Comparison of ENCODE assay signal across 8 cellular contexts in the genomic region with DNA sequence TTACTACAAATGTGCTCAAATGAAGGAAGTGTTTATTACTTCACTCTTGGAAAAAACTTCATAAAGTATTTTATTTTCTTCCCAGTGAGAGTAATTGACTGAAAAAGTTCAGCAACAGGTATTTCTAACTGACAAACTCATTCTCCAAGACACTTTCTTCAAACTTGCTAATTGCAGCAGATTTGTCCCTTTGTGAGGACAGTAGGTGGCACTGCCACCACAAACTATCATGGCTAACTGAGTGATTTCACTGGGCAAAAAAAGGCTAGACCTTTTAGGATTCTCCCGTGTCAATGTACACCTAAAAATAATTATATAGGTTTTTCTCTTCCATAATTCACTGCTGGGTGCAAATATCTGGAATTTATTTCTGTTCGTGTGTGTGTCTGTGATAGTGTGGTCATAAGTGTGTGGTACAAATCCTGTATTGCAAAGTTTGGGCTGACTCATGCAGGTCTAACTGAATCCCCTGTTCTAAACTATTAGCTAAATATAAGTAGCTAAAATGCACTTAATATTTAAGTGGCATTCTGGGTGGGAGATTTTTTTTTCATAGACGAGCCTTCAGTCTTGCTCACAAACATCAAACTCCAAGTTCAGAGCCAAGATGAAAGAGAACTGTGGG. TPM values are rescaled to one million over a fixed set of nuclear protein-coding genes. Genes with fewer than 3 reads are reported as not detected.
DNase-seq lines count a peak whose midpoint lies in the region; ATAC-seq, FAIRE-seq and TF ChIP-seq lines count a peak whose summit lies in the region.

No MANE protein-coding gene starts in this region.

- H3K4me1 ChIP-seq in endothelial cell of umbilical vein (ENCODE audit: control insufficient read depth, extremely low read depth, insufficient read depth, low read length) (no peaks in the 10 kb centered on the region), osteoblast (ENCODE audit: insufficient read depth, low read length) (peaks cover 63% of the 10 kb centered on the region)

- no peaks in the 10 kb centered on the region for H3K36me3 ChIP-seq in endothelial cell of umbilical vein (ENCODE audit: control insufficient read depth in 2 of 2, extremely low read depth in 1 of 2, insufficient read depth in 2 of 2, low read length in 2 of 2)
- no peaks in the 10 kb centered on the region for H3K36me3 ChIP-seq in osteoblast (ENCODE audit: insufficient read depth, low read length)

- H3K79me2 ChIP-seq in endothelial cell of umbilical vein (ENCODE audit: control insufficient read depth, insufficient read depth, low read length) (no peaks in the 10 kb centered on the region), osteoblast (ENCODE audit: insufficient read depth, low read length) (peaks cover 86% of the 10 kb centered on the region)

- H3K4me3 ChIP-seq in HFF-Myc (replicated peaks; ENCODE audit: low read depth, low read length): peak overlapping the region; percentile 87
- H3K4me3 ChIP-seq in endothelial cell of umbilical vein (replicated peaks in 1 of 3; ENCODE audit: insufficient read depth in 1 of 3, low read depth in 1 of 3, low read length in 3 of 3): no peak overlapping the region
- peak overlapping the region; percentile 91 for H3K4me3 ChIP-seq in osteoblast (ENCODE audit: insufficient read depth, low read length)

- FAIRE-seq in endothelial cell of umbilical vein (lab: Jason Lieb, UNC): no peak

- H3K27me3 ChIP-seq in endothelial cell of umbilical vein (ENCODE audit: control insufficient read depth in 2 of 2, insufficient read depth in 2 of 2, low read length in 2 of 2) (peaks cover 13 to 27% of the 10 kb centered on the region in 2 experiments), osteoblast (ENCODE audit: insufficient read depth, low read length) (no peaks in the 10 kb centered on the region)

- H2AFZ ChIP-seq in endothelial cell of umbilical vein (ENCODE audit: low read depth, low read length) (no peak overlapping the region), osteoblast (ENCODE audit: low read length) (no peak overlapping the region)

- no peak for TF ChIP-seq POLR2A in endothelial cell of umbilical vein (IDR thresholded peaks at IDR 0.05; ENCODE audit: low read depth, low read length)

- no peak overlapping the region for H3K4me2 ChIP-seq in endothelial cell of umbilical vein (ENCODE audit: insufficient read depth, low read length)
- H3K4me2 ChIP-seq in osteoblast (ENCODE audit: insufficient read depth, low read length): peak overlapping the region; percentile 86

- no peaks in the 10 kb centered on the region for H3K9me1 ChIP-seq in endothelial cell of umbilical vein (replicated peaks; ENCODE audit: control insufficient read depth, extremely low read depth, insufficient read depth, low read length)

- CTCF ChIA-PET in endothelial cell of umbilical vein (lab: Charles Lee): interaction anchor here (0.6 to 4.3 kb wide), 7 partner anchors 9 to 1574 kb away, joined by 3 to 66 read pairs (median 5); a partner anchor contains a TSS

- TF ChIP-seq CTCF in HFF-Myc (IDR thresholded peaks at IDR 0.05; ENCODE audit: low read depth, low read length, missing control alignments): peak; percentile 59
- TF ChIP-seq CTCF in endothelial cell of umbilical vein (IDR thresholded peaks at IDR 0.05; ENCODE audit: extremely low read depth in 1 of 2, insufficient read depth in 1 of 2, low read depth in 1 of 2, low read length in 2 of 2): peak; percentile 21 to 39
- TF ChIP-seq CTCF in osteoblast (IDR thresholded peaks at IDR 0.05; ENCODE audit: extremely low read depth, low read depth, low read length): peak; percentile 67

- BruUV-seq in endothelial cell of umbilical vein (replicated peaks; lab: Mats Ljungman, UMichigan): no TSS peak

- no peak for ATAC-seq in HG02884 (IDR thresholded peaks at IDR 0.05; ENCODE audit: unreplicated experiment)
- ATAC-seq in Right ventricle myocardium superior (ENCODE audit: poor library complexity): no peak

- no peaks in the 10 kb centered on the region for H3K9me3 ChIP-seq in endothelial cell of umbilical vein (replicated peaks; ENCODE audit: control insufficient read depth, insufficient read depth, low read length)
- no peaks in the 10 kb centered on the region for H3K9me3 ChIP-seq in osteoblast (ENCODE audit: low read depth, low read length)

- intact Hi-C loops in endothelial cell of umbilical vein (cut with micrococcal nuclease) (loop anchor here (5.0 to 10.0 kb wide), 2 partner anchors 467 to 1559 kb away; a partner anchor contains a TSS), Right ventricle myocardium superior (cut with DNase I) (loop anchor here (2.0 to 5.0 kb wide), 2 partner anchors 261 to 705 kb away; no protein-coding TSS in a partner anchor)

- H3K9ac ChIP-seq in endothelial cell of umbilical vein (replicated peaks; ENCODE audit: extremely low read depth, insufficient read depth, low read length): no peak overlapping the region

- POLR2A ChIA-PET in endothelial cell of umbilical vein (lab: Charles Lee): no interaction called here

- H4K20me1 ChIP-seq in endothelial cell of umbilical vein (replicated peaks; ENCODE audit: control insufficient read depth, extremely low read depth, insufficient read depth, low read length) (no peaks in the 10 kb centered on the region), osteoblast (ENCODE audit: insufficient read depth, low read length) (no peaks in the 10 kb centered on the region)

- no peak overlapping the region for H3K27ac ChIP-seq in endothelial cell of umbilical vein (ENCODE audit: insufficient read depth, low read depth, low read length)
- H3K27ac ChIP-seq in osteoblast (ENCODE audit: low read depth, low read length): peak overlapping the region; percentile 85

- dilution Hi-C loops in endothelial cell of umbilical vein (cut with MboI; ENCODE audit: extremely low pct_ligation_motif_present, low sequenced_read_pairs): no loop called here

- DNase-seq in COLO829 (ENCODE audit: low spot score) (peak; percentile 26), HFF-Myc (ENCODE audit: extremely low read depth, low read depth) (peak; percentile 29), T1000 (lab: John Stamatoyannopoulos, UW) (peak; percentile 11), endothelial cell of umbilical vein (ENCODE audit: low read depth, low spot score) (peak; percentile 27), osteoblast (ENCODE audit: insufficient read length, low spot score, missing footprints) (no peak), COR-L47 (lab: John Stamatoyannopoulos, UW) (no peak), Right ventricle myocardium superior (no peak)

TF ChIP-seq in endothelial cell of umbilical vein, 7 proteins besides CTCF, POLR2A, EP300 and RAD21:
- TF ChIP-seq POLR2AphosphoS5 (IDR thresholded peaks at IDR 0.05; ENCODE audit: insufficient read depth, low read depth, low read length) (no peak), FOS (IDR thresholded peaks at IDR 0.05; ENCODE audit: borderline replicate concordance, insufficient read depth, low read length) (no peak), JUN (IDR thresholded peaks at IDR 0.05; ENCODE audit: borderline replicate concordance, insufficient read depth, insufficient read length, low read depth) (no peak), EZH2 (IDR thresholded peaks at IDR 0.05; ENCODE audit: borderline replicate concordance, low read depth, low read length, severe bottlenecking) (no peak), GATA2 (IDR thresholded peaks at IDR 0.05; ENCODE audit: insufficient read depth, insufficient read length, low read depth, low read length) (no peak), MYC (IDR thresholded peaks at IDR 0.05; ENCODE audit: low read depth, low read length) (no peak)
- TF ChIP-seq, protein P1, sequence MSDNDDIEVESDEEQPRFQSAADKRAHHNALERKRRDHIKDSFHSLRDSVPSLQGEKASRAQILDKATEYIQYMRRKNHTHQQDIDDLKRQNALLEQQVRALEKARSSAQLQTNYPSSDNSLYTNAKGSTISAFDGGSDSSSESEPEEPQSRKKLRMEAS (IDR thresholded peaks at IDR 0.05; ENCODE audit: insufficient read depth, insufficient read length): no peak

RNA-seq across cellular contexts. Expression of a gene that starts 3.9 kb away (rescaled TPM):
- total RNA-seq in endothelial cell of umbilical vein (not detected in 2 replicates), osteoblast (7.1 and 8.3 TPM in 2 replicates), Right ventricle myocardium superior (1.3 TPM)
- polyA plus RNA-seq in endothelial cell of umbilical vein: not detected in 2 replicates
- not detected in 2 replicates for polyA plus RNA-seq in endothelial cell of umbilical vein (2011; cell fraction: cytosol; rRNA removed)
- polyA plus RNA-seq in endothelial cell of umbilical vein (2011; cell fraction: nucleus; rRNA removed): not detected in 2 replicates
- polyA plus RNA-seq in endothelial cell of umbilical vein (2012): not detected in 2 replicates
- not detected in 2 replicates for polyA minus RNA-seq in endothelial cell of umbilical vein
- not detected for polyA minus RNA-seq in endothelial cell of umbilical vein (2011; cell fraction: cytosol; rRNA and poly(A)+ RNA removed)
- not detected in 2 replicates for polyA minus RNA-seq in endothelial cell of umbilical vein (2011; cell fraction: nucleus; rRNA and poly(A)+ RNA removed)

Comparison
In these comparisons a context has a peak if more than half of its experiments do, and no peak if none do; other contexts are left out.
1. DNase-seq: peak in COLO829 (single experiment), HFF-Myc (single experiment), T1000 (single experiment) and endothelial cell of umbilical vein (single experiment); none in osteoblast (single experiment), COR-L47 (single experiment) and Right ventricle myocardium superior (single experiment).
2. H3K4me3 ChIP-seq: peak in HFF-Myc (single experiment) and osteoblast (single experiment); none in endothelial cell of umbilical vein (0 of 3).
3. Peak in every context shown above with its lines, with median percentiles within 50 percentile points of each other: CTCF ChIP-seq.